ENCODE assay signal across 20 cellular contexts in genomic region chr9:2021731-2022130, GRCh38. TPM values are rescaled to one million over a fixed set of nuclear protein-coding genes. Genes with fewer than 3 reads are reported as not detected.
A peak's percentile ranks its signal among the peaks of the same experiment; 100 is the strongest.
DNase-seq lines count a peak whose midpoint lies in the region; ATAC-seq and TF ChIP-seq lines count a peak whose summit lies in the region.
"Had no signal": no experiment of that assay in that cellular context is flagged by ENCODE, and none has a peak within 500 bp of the region (broad histone marks: within the 10 kb centered on the region; RNA-seq: fewer than 3 reads in every experiment).

No MANE protein-coding gene starts in this region.

- H3K9me3 ChIP-seq in CD4-positive, alpha-beta T cell (ENCODE audit: control insufficient read depth, low read length) = no peaks in the 10 kb centered on the region
- H3K9me3 ChIP-seq: colonic mucosa, ovary, SJSA1 had no signal

- peaks cover 94% of the 10 kb centered on the region for H3K4me1 Mint-ChIP-seq in CD4-positive, alpha-beta T cell (ENCODE audit: low read depth)
- peaks cover 87% of the 10 kb centered on the region for H3K4me1 Mint-ChIP-seq in activated T-helper 1 cell treated with anti-CD3 and anti-CD28 coated beads, Interleukin-12 subunit alpha, Interleukin-12 subunit beta, Interleukin-2, Interleukin-4 antibody, amounts not matched to agents 30 ng/mL and 10 ng/mL and 1 ng/mL, durations not matched to agents 14 hours and 24 hours and 36 hours (ENCODE audit: low read depth)
- H3K4me1 Mint-ChIP-seq in mesothelial cell of epicardium = peaks cover 64% of the 10 kb centered on the region

- H3K27me3 ChIP-seq in CD4-positive, alpha-beta T cell (ENCODE audit: control insufficient read depth, insufficient read depth, low read length) = no peaks in the 10 kb centered on the region
- H3K27me3 ChIP-seq in GM06990 (replicated peaks; ENCODE audit: control insufficient read depth, insufficient read depth, low read length) = no peaks in the 10 kb centered on the region
- H3K27me3 ChIP-seq: colonic mucosa, ovary, SJSA1 had no signal

- peak overlapping the region; percentile 8 for H3K27ac ChIP-seq in CD4-positive, alpha-beta T cell (ENCODE audit: low read depth, low read length)
- H3K27ac ChIP-seq: colonic mucosa, epithelial cell of prostate, HL-60, ovary, SJSA1 had no signal

- ATAC-seq in CD4-positive, alpha-beta T cell (ENCODE audit: poor library complexity) = no peak
- no peak for ATAC-seq in HG03097 (IDR thresholded peaks at IDR 0.05; ENCODE audit: low FRiP score, unreplicated experiment)
- ATAC-seq in HG03045 (IDR thresholded peaks at IDR 0.05; ENCODE audit: unreplicated experiment) = no peak

- peaks cover 5% of the 10 kb centered on the region for H3K27me3 Mint-ChIP-seq in CD4-positive, alpha-beta T cell
- H3K27me3 Mint-ChIP-seq in activated T-helper 1 cell treated with anti-CD3 and anti-CD28 coated beads, Interleukin-12 subunit alpha, Interleukin-12 subunit beta, Interleukin-2, Interleukin-4 antibody, amounts not matched to agents 30 ng/mL and 10 ng/mL and 1 ng/mL, durations not matched to agents 14 hours and 24 hours and 36 hours (ENCODE audit: insufficient read depth) = no peaks in the 10 kb centered on the region
- H3K27me3 Mint-ChIP-seq in mesothelial cell of epicardium (ENCODE audit: low read depth) = no peaks in the 10 kb centered on the region

- peak overlapping the region; percentile 84 for H3K27ac Mint-ChIP-seq in CD4-positive, alpha-beta T cell
- H3K27ac Mint-ChIP-seq in activated T-helper 1 cell treated with anti-CD3 and anti-CD28 coated beads, Interleukin-12 subunit alpha, Interleukin-12 subunit beta, Interleukin-2, Interleukin-4 antibody, amounts not matched to agents 30 ng/mL and 10 ng/mL and 1 ng/mL, durations not matched to agents 14 hours and 24 hours and 36 hours = peak overlapping the region; percentile 86
- H3K27ac Mint-ChIP-seq in mesothelial cell of epicardium = peak overlapping the region; percentile 72

- H3K4me3 Mint-ChIP-seq in CD4-positive, alpha-beta T cell = peak overlapping the region; percentile 72
- peak overlapping the region; percentile 76 for H3K4me3 Mint-ChIP-seq in activated T-helper 1 cell treated with anti-CD3 and anti-CD28 coated beads, Interleukin-12 subunit alpha, Interleukin-12 subunit beta, Interleukin-2, Interleukin-4 antibody, amounts not matched to agents 30 ng/mL and 10 ng/mL and 1 ng/mL, durations not matched to agents 14 hours and 24 hours and 36 hours
- no peak overlapping the region for H3K4me3 Mint-ChIP-seq in mesothelial cell of epicardium

- peaks cover 38% of the 10 kb centered on the region for H3K36me3 Mint-ChIP-seq in CD4-positive, alpha-beta T cell (ENCODE audit: low read depth)
- H3K36me3 Mint-ChIP-seq in activated T-helper 1 cell treated with anti-CD3 and anti-CD28 coated beads, Interleukin-12 subunit alpha, Interleukin-12 subunit beta, Interleukin-2, Interleukin-4 antibody, amounts not matched to agents 30 ng/mL and 10 ng/mL and 1 ng/mL, durations not matched to agents 14 hours and 24 hours and 36 hours (ENCODE audit: low read depth) = peaks cover 12% of the 10 kb centered on the region
- H3K36me3 Mint-ChIP-seq in mesothelial cell of epicardium = no peaks in the 10 kb centered on the region

- H3K4me3 ChIP-seq in GM06990 (replicated peaks; ENCODE audit: low read depth, low read length) = peak overlapping the region; percentile 11
- H3K4me3 ChIP-seq: colonic mucosa, ovary, SJSA1, smooth muscle cell had no signal

- intact Hi-C loops in CD4-positive, alpha-beta T cell (cut with DNase I, micrococcal nuclease) = loop anchor here in 1 of 2 experiments (2.0 kb wide), 1 partner anchor 15 kb away; no protein-coding TSS in a partner anchor
- intact Hi-C loops in activated T-helper 1 cell treated with anti-CD3 and anti-CD28 coated beads, Interleukin-12 subunit alpha, Interleukin-12 subunit beta, Interleukin-2, Interleukin-4 antibody, amounts not matched to agents 30 ng/mL and 10 ng/mL and 1 ng/mL, durations not matched to agents 14 hours and 24 hours and 36 hours (cut with micrococcal nuclease) = loop anchor here (2.0 kb wide), 1 partner anchor 15 kb away; no protein-coding TSS in a partner anchor

- H3K36me3 ChIP-seq in GM06990 (ENCODE audit: control insufficient read depth, insufficient read depth, low read length) = peaks cover 2% of the 10 kb centered on the region
- H3K36me3 ChIP-seq: colonic mucosa, ovary had no signal

- CTCF ChIA-PET in CD4-positive, alpha-beta T cell (lab: Charles Lee) = interaction anchor here (0.5 kb wide), 1 partner anchor 45 kb away, joined by 3 read pairs; no protein-coding TSS in a partner anchor

- no peak for DNase-seq in CD4-positive, alpha-beta T cell
- DNase-seq in GM06990 (ENCODE audit: extremely low read depth, insufficient read length) (no peak), mesothelial cell of epicardium (ENCODE audit: low spot score in 2 of 2, unreplicated experiment in 2 of 2) (no peak), inferior parietal cortex (ENCODE audit: extremely low spot score) (no peak), GDM1 (lab: John Stamatoyannopoulos, UW) (no peak)
- DNase-seq in activated T-helper 1 cell treated with anti-CD3 and anti-CD28 coated beads, Interleukin-12 subunit alpha, Interleukin-12 subunit beta, Interleukin-2, Interleukin-4 antibody, amounts not matched to agents 30 ng/mL and 10 ng/mL and 1 ng/mL, durations not matched to agents 14 hours and 24 hours and 36 hours (ENCODE audit: low spot score) = no peak
- DNase-seq: aorta, C1 segment of cervical spinal cord, colonic mucosa, HCEC 1CT, Karpas-422, NCI-H146, NCI-H510A, ovary had no signal

- POLR2A ChIA-PET in CD4-positive, alpha-beta T cell (lab: Charles Lee) = interaction anchor here (2.1 to 3.6 kb wide), 2 partner anchors 22 to 32 kb away, joined by 5 to 25 read pairs; no protein-coding TSS in a partner anchor

- no peak for TF ChIP-seq CTCF in CD4-positive, alpha-beta T cell (IDR thresholded peaks at IDR 0.05)
- no peak for TF ChIP-seq CTCF in GM06990 (IDR thresholded peaks at IDR 0.05; ENCODE audit: insufficient read depth, low read length, poor library complexity, severe bottlenecking)
- TF ChIP-seq CTCF in mesothelial cell of epicardium (IDR thresholded peaks at IDR 0.05; ENCODE audit: unreplicated experiment) = no peak

- H3K9me3 Mint-ChIP-seq in CD4-positive, alpha-beta T cell = no peaks in the 10 kb centered on the region
- H3K9me3 Mint-ChIP-seq in activated T-helper 1 cell treated with anti-CD3 and anti-CD28 coated beads, Interleukin-12 subunit alpha, Interleukin-12 subunit beta, Interleukin-2, Interleukin-4 antibody, amounts not matched to agents 30 ng/mL and 10 ng/mL and 1 ng/mL, durations not matched to agents 14 hours and 24 hours and 36 hours = no peaks in the 10 kb centered on the region
- H3K9me3 Mint-ChIP-seq in mesothelial cell of epicardium = no peaks in the 10 kb centered on the region

RNA-seq across cellular contexts. Expression of gene SMARCA2, which starts 6.6 kb away (rescaled TPM):
- 100 to 1,000 TPM; 268 to 272 TPM for total RNA-seq in CD4-positive, alpha-beta T cell
- total RNA-seq in activated T-helper 1 cell treated with anti-CD3 and anti-CD28 coated beads, Interleukin-12 subunit alpha, Interleukin-12 subunit beta, Interleukin-2, Interleukin-4 antibody, amounts not matched to agents 30 ng/mL and 10 ng/mL and 1 ng/mL, durations not matched to agents 14 hours and 24 hours and 36 hours = 105 and 108 TPM in 2 replicates
- 81.2 to 96.2 TPM (median 93.6 TPM) in 3 replicates for total RNA-seq in mesothelial cell of epicardium
